Comparison of ENCODE assay signal across 2 cellular contexts in genomic region chr7:98115746-98116525, GRCh38.
TF ChIP-seq lines count a peak whose summit lies in the region.

No MANE protein-coding gene starts in this region.

TF ChIP-seq in HepG2, 621 proteins besides CTCF, POLR2A, EP300 and RAD21:
- TF ChIP-seq SNRNP70 (IDR thresholded peaks at IDR 0.05; ENCODE audit: low read depth, low read length): no peak
- no peak for TF ChIP-seq RBAK (CRISPR knock-in tag; IDR thresholded peaks at IDR 0.05)
- peak; percentile 17 to 54; a peak in 1 of 4 replicates for TF ChIP-seq MAFK (conservative IDR thresholded peaks at IDR 0.05 in 1 of 2, IDR thresholded peaks at IDR 0.05 in 1 of 2; ENCODE audit: low read length in 2 of 2)
- 0 out of 2 replicates have a peak, but pooled peaks have one; percentile 12 for TF ChIP-seq MAFF (IDR thresholded peaks at IDR 0.05; ENCODE audit: low read depth, low read length)
- TF ChIP-seq ZNF263 (CRISPR knock-in tag; IDR thresholded peaks at IDR 0.05): peak; percentile 42; the same call in 1 of the 2 replicates

TF ChIP-seq in K562, 482 proteins besides CTCF, POLR2A, EP300 and RAD21:
- TF ChIP-seq ZBTB26 (CRISPR knock-in tag; IDR thresholded peaks at IDR 0.05): 0 out of 2 replicates have a peak, but pooled peaks have one; percentile 28
- TF ChIP-seq ZNF316 (IDR thresholded peaks at IDR 0.05): peak; percentile 76
- no peak for TF ChIP-seq SMAD4 (CRISPR knock-in tag; conservative IDR thresholded peaks at IDR 0.05)
- TF ChIP-seq SRSF7 (optimal IDR thresholded peaks at IDR 0.05; ENCODE audit: low read depth, low read length): no peak
- TF ChIP-seq C11orf30 (IDR thresholded peaks at IDR 0.05; ENCODE audit: low read depth): peak; percentile 33; the same call in 1 of the 2 replicates
- no peak for TF ChIP-seq RBM25 (IDR thresholded peaks at IDR 0.05; ENCODE audit: low read depth, low read length, severe bottlenecking)
